ENCODE assay signal across 1 cellular context in genomic region chr11:57235761-57236703, GRCh38.
A peak's percentile ranks its signal among the peaks of the same experiment; 100 is the strongest.
TF ChIP-seq lines count a peak whose summit lies in the region.

No MANE protein-coding gene starts in this region.

TF ChIP-seq in K562, 482 proteins besides CTCF, POLR2A, EP300 and RAD21:
- TF ChIP-seq MXD1 (CRISPR knock-in tag; IDR thresholded peaks at IDR 0.05; ENCODE audit: borderline replicate concordance, poor library complexity, severe bottlenecking), result no peak
- TF ChIP-seq ZNF23 (CRISPR knock-in tag; IDR thresholded peaks at IDR 0.05), result no peak
- no peak for TF ChIP-seq ZNF175 (CRISPR knock-in tag; IDR thresholded peaks at IDR 0.05; ENCODE audit: low read depth)
- TF ChIP-seq TFAM (CRISPR knock-in tag; conservative IDR thresholded peaks at IDR 0.05), result no peak
- no peak for TF ChIP-seq CCAR2 (IDR thresholded peaks at IDR 0.05; ENCODE audit: low read depth, low read length)
- TF ChIP-seq FOXK1 (CRISPR knock-in tag; IDR thresholded peaks at IDR 0.05; ENCODE audit: borderline replicate concordance), result no peak
- TF ChIP-seq BCOR (IDR thresholded peaks at IDR 0.05), result no peak
- TF ChIP-seq HMG20A (CRISPR knock-in tag; conservative IDR thresholded peaks at IDR 0.05), result no peak
- TF ChIP-seq HDAC1 (IDR thresholded peaks at IDR 0.05), result no peak
- no peak for TF ChIP-seq FOXO4 (CRISPR knock-in tag; IDR thresholded peaks at IDR 0.05)
- no peak for TF ChIP-seq EHMT2 (IDR thresholded peaks at IDR 0.05)
- no peak for TF ChIP-seq KLF13 (tag; IDR thresholded peaks at IDR 0.05; ENCODE audit: borderline replicate concordance, low read depth)
- no peak for TF ChIP-seq ZNF3 (CRISPR knock-in tag; IDR thresholded peaks at IDR 0.05)
- 0 out of 2 replicates have a peak, but pooled peaks have one; percentile 31 for TF ChIP-seq ZNF511 (CRISPR knock-in tag; IDR thresholded peaks at IDR 0.05)
- no peak for TF ChIP-seq ETV5 (CRISPR knock-in tag; IDR thresholded peaks at IDR 0.05; ENCODE audit: low read depth)
- TF ChIP-seq RBM17 (IDR thresholded peaks at IDR 0.05; ENCODE audit: borderline replicate concordance, low read depth, low read length), result no peak
- TF ChIP-seq ZNF184 (CRISPR knock-in tag; IDR thresholded peaks at IDR 0.05), result 0 out of 2 replicates have a peak, but pooled peaks have one; percentile 8
- TF ChIP-seq GMEB1 (CRISPR knock-in tag; IDR thresholded peaks at IDR 0.05), result no peak
- TF ChIP-seq CHD4 (IDR thresholded peaks at IDR 0.05; ENCODE audit: insufficient read depth, insufficient replicate concordance, low read depth, low read length, poor library complexity, severe bottlenecking), result no peak
- TF ChIP-seq ATF6 (CRISPR knock-in tag; IDR thresholded peaks at IDR 0.05), result no peak
- peak; percentile 6 for TF ChIP-seq KDM5B (IDR thresholded peaks at IDR 0.05; ENCODE audit: insufficient replicate concordance, low read depth, low read length)
- TF ChIP-seq CREB3 (tag; conservative IDR thresholded peaks at IDR 0.05; ENCODE audit: low read depth), result no peak
- no peak for TF ChIP-seq CC2D1A (IDR thresholded peaks at IDR 0.05)
- no peak for TF ChIP-seq SRSF9 (IDR thresholded peaks at IDR 0.05; ENCODE audit: borderline replicate concordance, low read depth, low read length)
- TF ChIP-seq THRB (CRISPR knock-in tag; conservative IDR thresholded peaks at IDR 0.05), result no peak
